Comparison of ENCODE assay signal across 9 cellular contexts in genomic region chr12:66352197-66352596, GRCh38. TPM values are rescaled to one million over a fixed set of nuclear protein-coding genes. Genes with fewer than 3 reads are reported as not detected.
DNase-seq lines count a peak whose midpoint lies in the region; ATAC-seq and TF ChIP-seq lines count a peak whose summit lies in the region.
"Had no signal": no experiment of that assay in that cellular context is flagged by ENCODE, and none has a peak within 500 bp of the region (broad histone marks: within the 10 kb centered on the region; RNA-seq: fewer than 3 reads in every experiment).

No MANE protein-coding gene starts in this region.

- no peak overlapping the region for H3K4me3 Mint-ChIP-seq in stimulated activated naive CD8-positive, alpha-beta T cell treated with anti-CD3 and anti-CD28 coated beads, Interleukin-15, amount 100 ng/mL, for 72 hours
- H3K4me3 Mint-ChIP-seq: dendritic cell treated with granulocyte-macrophage colony-stimulating factor and Interleukin-4, amounts not matched to agents 40 ng/mL and 50 ng/mL, for 4 days had no signal

- H3K9me3 Mint-ChIP-seq in stimulated activated naive CD8-positive, alpha-beta T cell treated with anti-CD3 and anti-CD28 coated beads, Interleukin-15, amount 100 ng/mL, for 72 hours, result no peaks in the 10 kb centered on the region
- H3K9me3 Mint-ChIP-seq: dendritic cell treated with granulocyte-macrophage colony-stimulating factor and Interleukin-4, amounts not matched to agents 40 ng/mL and 50 ng/mL, for 4 days had no signal

- no peaks in the 10 kb centered on the region for H3K4me1 Mint-ChIP-seq in stimulated activated naive CD8-positive, alpha-beta T cell treated with anti-CD3 and anti-CD28 coated beads, Interleukin-15, amount 100 ng/mL, for 72 hours

- peak overlapping the region in 1 of 2 donors; percentile 38 for H3K27ac Mint-ChIP-seq in stimulated activated naive CD8-positive, alpha-beta T cell treated with anti-CD3 and anti-CD28 coated beads, Interleukin-15, amount 100 ng/mL, for 72 hours
- H3K27ac Mint-ChIP-seq: dendritic cell treated with granulocyte-macrophage colony-stimulating factor and Interleukin-4, amounts not matched to agents 40 ng/mL and 50 ng/mL, for 4 days had no signal

- peak; percentile 9 for DNase-seq in stimulated activated naive CD8-positive, alpha-beta T cell treated with anti-CD3 and anti-CD28 coated beads, Interleukin-15, Interleukin-2, amounts not matched to agents 100 U/mL and 50 U/mL, for 24 hours
- no peak for DNase-seq in stimulated activated naive CD8-positive, alpha-beta T cell treated with anti-CD3 and anti-CD28 coated beads, Interleukin-15, amount 100 ng/mL, for 72 hours
- peak; percentile 30 to 61 for DNase-seq in NCI-H526 (lab: John Stamatoyannopoulos, UW)
- DNase-seq in retinal pigment epithelial cell (ENCODE audit: low read depth), result no peak
- no peak for DNase-seq in T-helper 1 cell
- no peak for DNase-seq in SKM-1 (lab: John Stamatoyannopoulos, UW; ENCODE audit: unreplicated experiment)
- no peak for DNase-seq in NCI-H774 (lab: John Stamatoyannopoulos, UW)

- ATAC-seq in stimulated activated naive CD8-positive, alpha-beta T cell treated with anti-CD3 and anti-CD28 coated beads, Interleukin-15, Interleukin-2, amounts not matched to agents 100 U/mL and 50 U/mL, for 24 hours, result no peak
- ATAC-seq in stimulated activated naive CD8-positive, alpha-beta T cell treated with anti-CD3 and anti-CD28 coated beads, Interleukin-15, amount 100 ng/mL, for 72 hours, result no peak
- peak; percentile 68 for ATAC-seq in esophagus mucosa

- no peak overlapping the region for H3K4me3 ChIP-seq in retinal pigment epithelial cell (ENCODE audit: low read length)

- H3K27me3 Mint-ChIP-seq in stimulated activated naive CD8-positive, alpha-beta T cell treated with anti-CD3 and anti-CD28 coated beads, Interleukin-15, amount 100 ng/mL, for 72 hours, result no peaks in the 10 kb centered on the region
- H3K27me3 Mint-ChIP-seq: dendritic cell treated with granulocyte-macrophage colony-stimulating factor and Interleukin-4, amounts not matched to agents 40 ng/mL and 50 ng/mL, for 4 days had no signal

- TF ChIP-seq CTCF in retinal pigment epithelial cell (conservative IDR thresholded peaks at IDR 0.05; ENCODE audit: low read depth, low read length), result peak; percentile 70

RNA-seq across cellular contexts. Expression of gene HELB, which starts 49.9 kb away (rescaled TPM):
- total RNA-seq in esophagus mucosa, result 2.1 TPM

Comparison
In these comparisons a context has a peak if more than half of its experiments do, and no peak if none do; other contexts are left out.
1. DNase-seq: peak in stimulated activated naive CD8-positive, alpha-beta T cell treated with anti-CD3 and anti-CD28 coated beads, Interleukin-15, Interleukin-2, amounts not matched to agents 100 U/mL and 50 U/mL, for 24 hours (single experiment) and NCI-H526 (2 of 2); none in stimulated activated naive CD8-positive, alpha-beta T cell treated with anti-CD3 and anti-CD28 coated beads, Interleukin-15, amount 100 ng/mL, for 72 hours (0 of 2), retinal pigment epithelial cell (single experiment), T-helper 1 cell (0 of 5), SKM-1 (single experiment) and NCI-H774 (single experiment).